ENCODE assay signal across 8 cellular contexts in genomic region chr13:113576597-113576996, GRCh38.
"Had no signal": no experiment of that assay in that cellular context is flagged by ENCODE, and none has a peak within 500 bp of the region (broad histone marks: within the 10 kb centered on the region; RNA-seq: fewer than 3 reads in every experiment).

No MANE protein-coding gene starts in this region.

- H3K9ac ChIP-seq: GM23248, KMS-11 had no signal

- H3K36me3 ChIP-seq: HAP-1 had no signal

- DNase-seq: GM23248, GOT3, HFFc6, IMR-90, KBM-7 had no signal

- H3K27ac Mint-ChIP-seq: HFFc6 had no signal

- H3K4me1 ChIP-seq: HAP-1 had no signal

- H2AFZ ChIP-seq: GM23248 had no signal

- H3K4me3 ChIP-seq: GM23248, HAP-1 had no signal

- H3K27ac ChIP-seq: GM23248, HL-60, KMS-11 had no signal

- H3K4me2 ChIP-seq: KMS-11 had no signal

- H3K4me3 Mint-ChIP-seq: HFFc6 had no signal
